ENCODE assay signal across 1 cellular context in the genomic region with DNA sequence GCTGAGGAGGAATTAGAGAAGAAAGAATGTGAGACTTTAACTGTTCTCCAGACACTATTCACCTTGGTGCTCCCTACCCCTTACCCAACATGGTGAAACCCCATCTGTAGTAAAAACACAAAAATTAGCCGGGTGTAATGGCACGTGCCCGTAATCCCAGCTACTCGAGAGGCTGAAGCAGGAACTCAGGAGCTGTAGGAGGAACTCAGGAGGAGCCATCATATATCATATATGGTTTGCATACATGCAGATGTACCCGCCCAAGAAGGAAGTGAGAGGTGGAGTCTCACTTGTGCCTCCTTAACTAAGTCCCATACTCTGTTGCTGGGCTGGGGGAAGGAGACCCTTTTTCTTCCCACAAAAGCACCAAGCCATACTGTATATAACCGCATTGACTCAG.
A peak's percentile ranks its signal among the peaks of the same experiment; 100 is the strongest.
TF ChIP-seq lines count a peak whose summit lies in the region.

No MANE protein-coding gene starts in this region.

TF ChIP-seq in K562, 482 proteins besides CTCF, POLR2A, EP300 and RAD21:
- peak; percentile 63 for TF ChIP-seq L3MBTL2 (IDR thresholded peaks at IDR 0.05)
- TF ChIP-seq, protein P1, sequence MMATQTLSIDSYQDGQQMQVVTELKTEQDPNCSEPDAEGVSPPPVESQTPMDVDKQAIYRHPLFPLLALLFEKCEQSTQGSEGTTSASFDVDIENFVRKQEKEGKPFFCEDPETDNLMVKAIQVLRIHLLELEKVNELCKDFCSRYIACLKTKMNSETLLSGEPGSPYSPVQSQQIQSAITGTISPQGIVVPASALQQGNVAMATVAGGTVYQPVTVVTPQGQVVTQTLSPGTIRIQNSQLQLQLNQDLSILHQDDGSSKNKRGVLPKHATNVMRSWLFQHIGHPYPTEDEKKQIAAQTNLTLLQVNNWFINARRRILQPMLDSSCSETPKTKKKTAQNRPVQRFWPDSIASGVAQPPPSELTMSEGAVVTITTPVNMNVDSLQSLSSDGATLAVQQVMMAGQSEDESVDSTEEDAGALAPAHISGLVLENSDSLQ (IDR thresholded peaks at IDR 0.05) = peak; percentile 55; the same call in 1 of the 2 replicates
- TF ChIP-seq BHLHE40 (IDR thresholded peaks at IDR 0.05; ENCODE audit: low read length) = peak; percentile 70
- no peak for TF ChIP-seq MAZ (CRISPR knock-in tag; conservative IDR thresholded peaks at IDR 0.05 in 1 of 2, IDR thresholded peaks at IDR 0.05 in 1 of 2)
- TF ChIP-seq CBFB (CRISPR knock-in tag; IDR thresholded peaks at IDR 0.05) = no peak
- 0 out of 2 replicates have a peak, but pooled peaks have one; percentile 30 for TF ChIP-seq ELF1 (tag; IDR thresholded peaks at IDR 0.05)
- TF ChIP-seq SETDB1 (IDR thresholded peaks at IDR 0.05; ENCODE audit: low read length) = no peak
- TF ChIP-seq MEIS2 (IDR thresholded peaks at IDR 0.05; ENCODE audit: partially characterized antibody) = peak; percentile 60
- TF ChIP-seq, protein P2, sequence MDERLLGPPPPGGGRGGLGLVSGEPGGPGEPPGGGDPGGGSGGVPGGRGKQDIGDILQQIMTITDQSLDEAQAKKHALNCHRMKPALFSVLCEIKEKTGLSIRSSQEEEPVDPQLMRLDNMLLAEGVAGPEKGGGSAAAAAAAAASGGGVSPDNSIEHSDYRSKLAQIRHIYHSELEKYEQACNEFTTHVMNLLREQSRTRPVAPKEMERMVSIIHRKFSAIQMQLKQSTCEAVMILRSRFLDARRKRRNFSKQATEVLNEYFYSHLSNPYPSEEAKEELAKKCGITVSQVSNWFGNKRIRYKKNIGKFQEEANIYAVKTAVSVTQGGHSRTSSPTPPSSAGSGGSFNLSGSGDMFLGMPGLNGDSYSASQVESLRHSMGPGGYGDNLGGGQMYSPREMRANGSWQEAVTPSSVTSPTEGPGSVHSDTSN (CRISPR knock-in tag; IDR thresholded peaks at IDR 0.05; ENCODE audit: low read depth) = no peak
- TF ChIP-seq, protein P2 (tag; conservative IDR thresholded peaks at IDR 0.05; ENCODE audit: low read depth) = 0 out of 2 replicates have a peak, but pooled peaks have one; percentile 32
- TF ChIP-seq, protein P3, sequence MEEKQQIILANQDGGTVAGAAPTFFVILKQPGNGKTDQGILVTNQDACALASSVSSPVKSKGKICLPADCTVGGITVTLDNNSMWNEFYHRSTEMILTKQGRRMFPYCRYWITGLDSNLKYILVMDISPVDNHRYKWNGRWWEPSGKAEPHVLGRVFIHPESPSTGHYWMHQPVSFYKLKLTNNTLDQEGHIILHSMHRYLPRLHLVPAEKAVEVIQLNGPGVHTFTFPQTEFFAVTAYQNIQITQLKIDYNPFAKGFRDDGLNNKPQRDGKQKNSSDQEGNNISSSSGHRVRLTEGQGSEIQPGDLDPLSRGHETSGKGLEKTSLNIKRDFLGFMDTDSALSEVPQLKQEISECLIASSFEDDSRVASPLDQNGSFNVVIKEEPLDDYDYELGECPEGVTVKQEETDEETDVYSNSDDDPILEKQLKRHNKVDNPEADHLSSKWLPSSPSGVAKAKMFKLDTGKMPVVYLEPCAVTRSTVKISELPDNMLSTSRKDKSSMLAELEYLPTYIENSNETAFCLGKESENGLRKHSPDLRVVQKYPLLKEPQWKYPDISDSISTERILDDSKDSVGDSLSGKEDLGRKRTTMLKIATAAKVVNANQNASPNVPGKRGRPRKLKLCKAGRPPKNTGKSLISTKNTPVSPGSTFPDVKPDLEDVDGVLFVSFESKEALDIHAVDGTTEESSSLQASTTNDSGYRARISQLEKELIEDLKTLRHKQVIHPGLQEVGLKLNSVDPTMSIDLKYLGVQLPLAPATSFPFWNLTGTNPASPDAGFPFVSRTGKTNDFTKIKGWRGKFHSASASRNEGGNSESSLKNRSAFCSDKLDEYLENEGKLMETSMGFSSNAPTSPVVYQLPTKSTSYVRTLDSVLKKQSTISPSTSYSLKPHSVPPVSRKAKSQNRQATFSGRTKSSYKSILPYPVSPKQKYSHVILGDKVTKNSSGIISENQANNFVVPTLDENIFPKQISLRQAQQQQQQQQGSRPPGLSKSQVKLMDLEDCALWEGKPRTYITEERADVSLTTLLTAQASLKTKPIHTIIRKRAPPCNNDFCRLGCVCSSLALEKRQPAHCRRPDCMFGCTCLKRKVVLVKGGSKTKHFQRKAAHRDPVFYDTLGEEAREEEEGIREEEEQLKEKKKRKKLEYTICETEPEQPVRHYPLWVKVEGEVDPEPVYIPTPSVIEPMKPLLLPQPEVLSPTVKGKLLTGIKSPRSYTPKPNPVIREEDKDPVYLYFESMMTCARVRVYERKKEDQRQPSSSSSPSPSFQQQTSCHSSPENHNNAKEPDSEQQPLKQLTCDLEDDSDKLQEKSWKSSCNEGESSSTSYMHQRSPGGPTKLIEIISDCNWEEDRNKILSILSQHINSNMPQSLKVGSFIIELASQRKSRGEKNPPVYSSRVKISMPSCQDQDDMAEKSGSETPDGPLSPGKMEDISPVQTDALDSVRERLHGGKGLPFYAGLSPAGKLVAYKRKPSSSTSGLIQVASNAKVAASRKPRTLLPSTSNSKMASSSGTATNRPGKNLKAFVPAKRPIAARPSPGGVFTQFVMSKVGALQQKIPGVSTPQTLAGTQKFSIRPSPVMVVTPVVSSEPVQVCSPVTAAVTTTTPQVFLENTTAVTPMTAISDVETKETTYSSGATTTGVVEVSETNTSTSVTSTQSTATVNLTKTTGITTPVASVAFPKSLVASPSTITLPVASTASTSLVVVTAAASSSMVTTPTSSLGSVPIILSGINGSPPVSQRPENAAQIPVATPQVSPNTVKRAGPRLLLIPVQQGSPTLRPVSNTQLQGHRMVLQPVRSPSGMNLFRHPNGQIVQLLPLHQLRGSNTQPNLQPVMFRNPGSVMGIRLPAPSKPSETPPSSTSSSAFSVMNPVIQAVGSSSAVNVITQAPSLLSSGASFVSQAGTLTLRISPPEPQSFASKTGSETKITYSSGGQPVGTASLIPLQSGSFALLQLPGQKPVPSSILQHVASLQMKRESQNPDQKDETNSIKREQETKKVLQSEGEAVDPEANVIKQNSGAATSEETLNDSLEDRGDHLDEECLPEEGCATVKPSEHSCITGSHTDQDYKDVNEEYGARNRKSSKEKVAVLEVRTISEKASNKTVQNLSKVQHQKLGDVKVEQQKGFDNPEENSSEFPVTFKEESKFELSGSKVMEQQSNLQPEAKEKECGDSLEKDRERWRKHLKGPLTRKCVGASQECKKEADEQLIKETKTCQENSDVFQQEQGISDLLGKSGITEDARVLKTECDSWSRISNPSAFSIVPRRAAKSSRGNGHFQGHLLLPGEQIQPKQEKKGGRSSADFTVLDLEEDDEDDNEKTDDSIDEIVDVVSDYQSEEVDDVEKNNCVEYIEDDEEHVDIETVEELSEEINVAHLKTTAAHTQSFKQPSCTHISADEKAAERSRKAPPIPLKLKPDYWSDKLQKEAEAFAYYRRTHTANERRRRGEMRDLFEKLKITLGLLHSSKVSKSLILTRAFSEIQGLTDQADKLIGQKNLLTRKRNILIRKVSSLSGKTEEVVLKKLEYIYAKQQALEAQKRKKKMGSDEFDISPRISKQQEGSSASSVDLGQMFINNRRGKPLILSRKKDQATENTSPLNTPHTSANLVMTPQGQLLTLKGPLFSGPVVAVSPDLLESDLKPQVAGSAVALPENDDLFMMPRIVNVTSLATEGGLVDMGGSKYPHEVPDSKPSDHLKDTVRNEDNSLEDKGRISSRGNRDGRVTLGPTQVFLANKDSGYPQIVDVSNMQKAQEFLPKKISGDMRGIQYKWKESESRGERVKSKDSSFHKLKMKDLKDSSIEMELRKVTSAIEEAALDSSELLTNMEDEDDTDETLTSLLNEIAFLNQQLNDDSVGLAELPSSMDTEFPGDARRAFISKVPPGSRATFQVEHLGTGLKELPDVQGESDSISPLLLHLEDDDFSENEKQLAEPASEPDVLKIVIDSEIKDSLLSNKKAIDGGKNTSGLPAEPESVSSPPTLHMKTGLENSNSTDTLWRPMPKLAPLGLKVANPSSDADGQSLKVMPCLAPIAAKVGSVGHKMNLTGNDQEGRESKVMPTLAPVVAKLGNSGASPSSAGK (IDR thresholded peaks at IDR 0.05) = 0 out of 2 replicates have a peak, but pooled peaks have one; percentile 13
